ENCODE assay signal across 11 cellular contexts in genomic region chr5:126525630-126526245, GRCh38.
DNase-seq lines count a peak whose midpoint lies in the region; ATAC-seq and TF ChIP-seq lines count a peak whose summit lies in the region.
"Had no signal": no experiment of that assay in that cellular context is flagged by ENCODE, and none has a peak within 500 bp of the region (broad histone marks: within the 10 kb centered on the region; RNA-seq: fewer than 3 reads in every experiment).

No MANE protein-coding gene starts in this region.

- DNase-seq in ELF-1 (ENCODE audit: low read depth, low spot score) (peak; percentile 64), ascending aorta (ENCODE audit: low spot score in 2 of 2) (peak; percentile 44 to 89), heart right ventricle (peak; percentile 69 to 71), osteoblast (ENCODE audit: insufficient read length, low spot score, missing footprints) (peak; percentile 69), brain microvascular endothelial cell (no peak), cerebellar nuclear complex (lab: John Stamatoyannopoulos, UW) (no peak)
- DNase-seq: activated effector memory CD4-positive, alpha-beta T cell treated with Interleukin-2 at 50 U/mL for 16 hours; stimulated activated naive CD4-positive, alpha-beta T cell; T-helper 9 cell had no signal

- H3K4me3 ChIP-seq in ascending aorta (no peak overlapping the region), heart right ventricle (peak overlapping the region in 1 of 10 donors; percentile 25), osteoblast (ENCODE audit: insufficient read depth, low read length) (no peak overlapping the region), brain microvascular endothelial cell (ENCODE audit: low read depth, low read length) (no peak overlapping the region)

- no peak overlapping the region for H3K4me2 ChIP-seq in osteoblast (ENCODE audit: insufficient read depth, low read length)

- H3K27ac ChIP-seq in ascending aorta (peak overlapping the region; percentile 83), heart right ventricle (peak overlapping the region; percentile 45 to 83 (median 70)), osteoblast (ENCODE audit: low read depth, low read length) (no peak overlapping the region), brain microvascular endothelial cell (no peak overlapping the region)

- H3K4me1 ChIP-seq in ascending aorta (peaks cover 11 to 15% of the 10 kb centered on the region in 2 donors), heart right ventricle (peaks cover 0 to 26% (median 15%) of the 10 kb centered on the region in 9 donors), osteoblast (ENCODE audit: insufficient read depth, low read length) (peaks cover 20% of the 10 kb centered on the region)

- no peaks in the 10 kb centered on the region for H3K27me3 ChIP-seq in ascending aorta
- H3K27me3 ChIP-seq in heart right ventricle: no peaks in the 10 kb centered on the region
- H3K27me3 ChIP-seq in osteoblast (ENCODE audit: insufficient read depth, low read length): no peaks in the 10 kb centered on the region
- no peaks in the 10 kb centered on the region for H3K27me3 ChIP-seq in brain microvascular endothelial cell (replicated peaks)

- peak; percentile 74 to 93 (median 88) for ATAC-seq in heart right ventricle
- ATAC-seq in GM21717 (IDR thresholded peaks at IDR 0.05; ENCODE audit: unreplicated experiment): no peak
- no peak for ATAC-seq in HG02885 (IDR thresholded peaks at IDR 0.05; ENCODE audit: poor library complexity, unreplicated experiment)

- H4K20me1 ChIP-seq in osteoblast (ENCODE audit: insufficient read depth, low read length): no peaks in the 10 kb centered on the region

- no peak for TF ChIP-seq CTCF in ascending aorta (IDR thresholded peaks at IDR 0.05)
- no peak for TF ChIP-seq CTCF in heart right ventricle (IDR thresholded peaks at IDR 0.05)
- TF ChIP-seq CTCF in osteoblast (IDR thresholded peaks at IDR 0.05; ENCODE audit: extremely low read depth, low read depth, low read length): no peak
- TF ChIP-seq CTCF in brain microvascular endothelial cell (IDR thresholded peaks at IDR 0.05; ENCODE audit: low read depth, low read length, missing control alignments): no peak

- 38 to 53% methylated on average over 5 of the region's 5 CpGs for WGBS in heart right ventricle, 2 donors

- no peaks in the 10 kb centered on the region for H3K9me3 ChIP-seq in ascending aorta
- peaks cover 0 to 10% (median 0%) of the 10 kb centered on the region in 11 donors for H3K9me3 ChIP-seq in heart right ventricle
- no peaks in the 10 kb centered on the region for H3K9me3 ChIP-seq in osteoblast (ENCODE audit: low read depth, low read length)

- intact Hi-C loops in ascending aorta (cut with DNase I): no loop called here
- intact Hi-C loops in heart right ventricle (cut with DNase I): loop anchor here in 1 of 10 donors (1.0 kb wide), 1 partner anchor 19 kb away; no protein-coding TSS in a partner anchor

- in situ Hi-C loops in brain microvascular endothelial cell (cut with HindIII; ENCODE audit: low pct_ligation_motif_present, low sequenced_read_pairs): no loop called here

- peak overlapping the region; percentile 77 for H2AFZ ChIP-seq in osteoblast (ENCODE audit: low read length)

- H3K79me2 ChIP-seq in osteoblast (ENCODE audit: insufficient read depth, low read length): no peaks in the 10 kb centered on the region

- H3K36me3 ChIP-seq in ascending aorta (no peaks in the 10 kb centered on the region), heart right ventricle (no peaks in the 10 kb centered on the region), osteoblast (ENCODE audit: insufficient read depth, low read length) (no peaks in the 10 kb centered on the region), brain microvascular endothelial cell (replicated peaks) (no peaks in the 10 kb centered on the region)

Comparison
In these comparisons a context has a peak if more than half of its experiments do, and no peak if none do; other contexts are left out.
1. DNase-seq: peak in ELF-1 (single experiment), ascending aorta (2 of 2), heart right ventricle (2 of 2) and osteoblast (single experiment); none in brain microvascular endothelial cell (single experiment) and cerebellar nuclear complex (0 of 2).
2. H3K27ac ChIP-seq: peak in ascending aorta (2 of 2) and heart right ventricle (10 of 10); none in osteoblast (single experiment) and brain microvascular endothelial cell (single experiment).
3. ATAC-seq: peak in heart right ventricle (8 of 8); none in GM21717 (single experiment) and HG02885 (single experiment).